Comparison of ENCODE assay signal across 1 cellular context in genomic region chr17:58363457-58364185, GRCh38.
TF ChIP-seq lines count a peak whose summit lies in the region.

No MANE protein-coding gene starts in this region.

TF ChIP-seq in SK-N-SH treated with all-trans-retinoic acid at 6 μM for 48 hours, 23 proteins besides CTCF, POLR2A, EP300 and RAD21 (continued from another document):
- TF ChIP-seq ZFP30 (CRISPR knock-in tag; IDR thresholded peaks at IDR 0.05), result no peak
- TF ChIP-seq CREB5 (CRISPR knock-in tag; IDR thresholded peaks at IDR 0.05; ENCODE audit: low read depth), result no peak
- no peak for TF ChIP-seq SNAI2 (CRISPR knock-in tag; IDR thresholded peaks at IDR 0.05)
- TF ChIP-seq TCF4 (CRISPR knock-in tag; IDR thresholded peaks at IDR 0.05; ENCODE audit: borderline replicate concordance), result no peak
- no peak for TF ChIP-seq ESRRG (CRISPR knock-in tag; IDR thresholded peaks at IDR 0.05)
- no peak for TF ChIP-seq ZNF70 (CRISPR knock-in tag; IDR thresholded peaks at IDR 0.05)
- no peak for TF ChIP-seq ZNF8 (CRISPR knock-in tag; IDR thresholded peaks at IDR 0.05)
- TF ChIP-seq RARB (CRISPR knock-in tag; IDR thresholded peaks at IDR 0.05), result no peak
- no peak for TF ChIP-seq POU6F1 (CRISPR knock-in tag; IDR thresholded peaks at IDR 0.05; ENCODE audit: borderline replicate concordance, low read depth)
- TF ChIP-seq TOX (CRISPR knock-in tag; IDR thresholded peaks at IDR 0.05; ENCODE audit: borderline replicate concordance), result no peak
